ENCODE assay signal across 1 cellular context in genomic region chr15:44712108-44713005, GRCh38.
A peak's percentile ranks its signal among the peaks of the same experiment; 100 is the strongest.
TF ChIP-seq lines count a peak whose summit lies in the region.

No MANE protein-coding gene starts in this region.

TF ChIP-seq in HepG2, 621 proteins besides CTCF, POLR2A, EP300 and RAD21 (continued from another document and continues in another):
- TF ChIP-seq ZNF18 (CRISPR knock-in tag; IDR thresholded peaks at IDR 0.05; ENCODE audit: insufficient replicate concordance) = no peak
- no peak for TF ChIP-seq ZBTB39 (CRISPR knock-in tag; IDR thresholded peaks at IDR 0.05)
- TF ChIP-seq ZNF503 (CRISPR knock-in tag; IDR thresholded peaks at IDR 0.05) = no peak
- TF ChIP-seq HINFP (CRISPR knock-in tag; IDR thresholded peaks at IDR 0.05; ENCODE audit: low read depth) = no peak
- peak; percentile 46 for TF ChIP-seq HNRNPLL (IDR thresholded peaks at IDR 0.05; ENCODE audit: low read depth, low read length, poor library complexity, severe bottlenecking)
- no peak for TF ChIP-seq NCOA5 (CRISPR knock-in tag; IDR thresholded peaks at IDR 0.05)
- no peak for TF ChIP-seq FOXJ3 (CRISPR knock-in tag; IDR thresholded peaks at IDR 0.05; ENCODE audit: borderline replicate concordance)
- no peak for TF ChIP-seq NFE2 (CRISPR knock-in tag; IDR thresholded peaks at IDR 0.05)
- no peak for TF ChIP-seq ATF3 (CRISPR knock-in tag; IDR thresholded peaks at IDR 0.05)
- TF ChIP-seq ZMYM3 (CRISPR knock-in tag; IDR thresholded peaks at IDR 0.05) = 0 out of 2 replicates have a peak, but pooled peaks have one; percentile 31
- no peak for TF ChIP-seq FOSL1 (CRISPR knock-in tag; IDR thresholded peaks at IDR 0.05; ENCODE audit: borderline replicate concordance)
- TF ChIP-seq ZNF274 (CRISPR knock-in tag; IDR thresholded peaks at IDR 0.05) = no peak
- TF ChIP-seq ZMYM2 (CRISPR knock-in tag; IDR thresholded peaks at IDR 0.05) = no peak
- TF ChIP-seq U2AF2 (IDR thresholded peaks at IDR 0.05; ENCODE audit: low read depth, low read length) = no peak
- no peak for TF ChIP-seq ZFP41 (CRISPR knock-in tag; IDR thresholded peaks at IDR 0.05; ENCODE audit: borderline replicate concordance)
- TF ChIP-seq ZNF572 (CRISPR knock-in tag; IDR thresholded peaks at IDR 0.05) = no peak
- no peak for TF ChIP-seq ZNF841 (CRISPR knock-in tag; IDR thresholded peaks at IDR 0.05; ENCODE audit: borderline replicate concordance)
- no peak for TF ChIP-seq ZNF124 (CRISPR knock-in tag; IDR thresholded peaks at IDR 0.05)
- TF ChIP-seq STAT5B (CRISPR knock-in tag; IDR thresholded peaks at IDR 0.05) = no peak
- TF ChIP-seq IKZF5 (CRISPR knock-in tag; IDR thresholded peaks at IDR 0.05) = no peak
- TF ChIP-seq ZHX2 (IDR thresholded peaks at IDR 0.05; ENCODE audit: low read depth) = no peak
- no peak for TF ChIP-seq ZHX2 (CRISPR knock-in tag; IDR thresholded peaks at IDR 0.05; ENCODE audit: borderline replicate concordance)
- no peak for TF ChIP-seq ZNF317 (CRISPR knock-in tag; IDR thresholded peaks at IDR 0.05)
- no peak for TF ChIP-seq ZNF605 (CRISPR knock-in tag; IDR thresholded peaks at IDR 0.05)
- no peak for TF ChIP-seq ZBTB33 (CRISPR knock-in tag; IDR thresholded peaks at IDR 0.05)
- TF ChIP-seq SIX1 (CRISPR knock-in tag; IDR thresholded peaks at IDR 0.05; ENCODE audit: borderline replicate concordance) = no peak
- no peak for TF ChIP-seq ZBTB40 (IDR thresholded peaks at IDR 0.05)
- no peak for TF ChIP-seq ZBTB40 (CRISPR knock-in tag; IDR thresholded peaks at IDR 0.05)
- TF ChIP-seq ZBTB1 (CRISPR knock-in tag; IDR thresholded peaks at IDR 0.05; ENCODE audit: borderline replicate concordance) = no peak
- TF ChIP-seq PAWR (CRISPR knock-in tag; IDR thresholded peaks at IDR 0.05; ENCODE audit: borderline replicate concordance) = no peak
